In the genomic region with DNA sequence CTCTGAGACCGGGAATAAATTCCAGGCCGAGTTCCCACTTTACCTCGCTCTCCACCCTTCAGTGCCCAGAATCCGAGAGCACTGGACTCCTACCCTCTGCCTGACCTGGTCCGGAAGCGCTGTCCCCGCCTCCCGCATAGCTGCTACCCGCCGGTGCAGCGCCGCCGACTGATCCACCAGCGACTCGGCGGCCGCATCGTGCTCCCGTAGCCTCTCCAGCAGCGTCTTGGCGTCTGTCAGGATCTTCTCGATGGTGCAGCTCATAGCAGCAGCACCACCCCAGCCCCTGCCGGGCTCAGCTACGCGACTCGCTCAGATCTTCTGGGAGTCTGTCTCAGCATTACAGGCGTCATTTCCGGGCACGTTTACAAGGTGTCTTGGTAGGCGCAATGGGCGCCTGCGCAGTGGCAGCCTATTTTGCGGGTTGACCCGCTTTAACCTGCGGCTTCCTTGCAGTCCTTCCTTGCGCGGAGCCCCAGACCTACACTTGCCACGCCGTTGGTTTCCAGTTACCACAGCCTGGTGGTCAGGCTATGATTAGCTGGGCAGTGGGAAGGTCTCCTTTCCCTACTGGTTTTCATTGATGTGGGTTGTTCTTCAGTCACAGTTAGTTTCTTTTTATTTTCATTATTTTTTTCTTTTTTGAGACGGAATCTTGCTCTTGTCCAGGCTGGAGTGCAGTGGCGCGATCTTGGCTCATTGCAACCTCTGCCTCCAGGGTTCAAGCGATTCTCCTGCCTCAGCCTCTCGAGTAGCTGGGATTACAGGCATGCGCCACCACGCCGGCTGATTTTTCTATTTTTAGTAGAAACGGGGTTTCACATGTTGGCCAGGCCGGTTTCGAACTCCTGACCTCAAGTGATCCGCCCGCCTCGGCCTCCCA, we compare ENCODE assay signal across 1 cellular context.
TF ChIP-seq lines count a peak whose summit lies in the region.

A gene (minus strand): TSS at position 342 of the 883 bp plus-strand sequence. CDS start 78 bp downstream, at position 264.

TF ChIP-seq in WTC11, 78 proteins besides CTCF, POLR2A, EP300 and RAD21 (continued from another document):
- TF ChIP-seq, protein P1, sequence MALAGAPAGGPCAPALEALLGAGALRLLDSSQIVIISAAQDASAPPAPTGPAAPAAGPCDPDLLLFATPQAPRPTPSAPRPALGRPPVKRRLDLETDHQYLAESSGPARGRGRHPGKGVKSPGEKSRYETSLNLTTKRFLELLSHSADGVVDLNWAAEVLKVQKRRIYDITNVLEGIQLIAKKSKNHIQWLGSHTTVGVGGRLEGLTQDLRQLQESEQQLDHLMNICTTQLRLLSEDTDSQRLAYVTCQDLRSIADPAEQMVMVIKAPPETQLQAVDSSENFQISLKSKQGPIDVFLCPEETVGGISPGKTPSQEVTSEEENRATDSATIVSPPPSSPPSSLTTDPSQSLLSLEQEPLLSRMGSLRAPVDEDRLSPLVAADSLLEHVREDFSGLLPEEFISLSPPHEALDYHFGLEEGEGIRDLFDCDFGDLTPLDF (CRISPR knock-in tag; IDR thresholded peaks at IDR 0.05) = no peak
- TF ChIP-seq ZNF232 (CRISPR knock-in tag; IDR thresholded peaks at IDR 0.05) (no peak), ZNF219 (CRISPR knock-in tag; IDR thresholded peaks at IDR 0.05; ENCODE audit: borderline replicate concordance) (no peak), SP1 (CRISPR knock-in tag; conservative IDR thresholded peaks at IDR 0.05) (peak; percentile 59; the same call in 1 of the 2 replicates), ATF1 (CRISPR knock-in tag; IDR thresholded peaks at IDR 0.05) (peak; percentile 29; the same call in 1 of the 2 replicates), ESRRA (CRISPR knock-in tag; IDR thresholded peaks at IDR 0.05; ENCODE audit: borderline replicate concordance) (no peak)
- TF ChIP-seq, protein P2, sequence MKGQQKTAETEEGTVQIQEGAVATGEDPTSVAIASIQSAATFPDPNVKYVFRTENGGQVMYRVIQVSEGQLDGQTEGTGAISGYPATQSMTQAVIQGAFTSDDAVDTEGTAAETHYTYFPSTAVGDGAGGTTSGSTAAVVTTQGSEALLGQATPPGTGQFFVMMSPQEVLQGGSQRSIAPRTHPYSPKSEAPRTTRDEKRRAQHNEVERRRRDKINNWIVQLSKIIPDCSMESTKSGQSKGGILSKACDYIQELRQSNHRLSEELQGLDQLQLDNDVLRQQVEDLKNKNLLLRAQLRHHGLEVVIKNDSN (CRISPR knock-in tag; IDR thresholded peaks at IDR 0.05) = no peak
- TF ChIP-seq, protein P3, sequence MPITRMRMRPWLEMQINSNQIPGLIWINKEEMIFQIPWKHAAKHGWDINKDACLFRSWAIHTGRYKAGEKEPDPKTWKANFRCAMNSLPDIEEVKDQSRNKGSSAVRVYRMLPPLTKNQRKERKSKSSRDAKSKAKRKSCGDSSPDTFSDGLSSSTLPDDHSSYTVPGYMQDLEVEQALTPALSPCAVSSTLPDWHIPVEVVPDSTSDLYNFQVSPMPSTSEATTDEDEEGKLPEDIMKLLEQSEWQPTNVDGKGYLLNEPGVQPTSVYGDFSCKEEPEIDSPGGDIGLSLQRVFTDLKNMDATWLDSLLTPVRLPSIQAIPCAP (CRISPR knock-in tag; IDR thresholded peaks at IDR 0.05) = no peak
